ENCODE assay signal across 19 cellular contexts in genomic region chr9:82153032-82153431, GRCh38.
DNase-seq lines count a peak whose midpoint lies in the region; ATAC-seq and TF ChIP-seq lines count a peak whose summit lies in the region.
"Had no signal": no experiment of that assay in that cellular context is flagged by ENCODE, and none has a peak within 500 bp of the region (broad histone marks: within the 10 kb centered on the region; RNA-seq: fewer than 3 reads in every experiment).

No MANE protein-coding gene starts in this region.

- POLR2A ChIA-PET in activated CD8-positive, alpha-beta T cell treated with anti-CD3 and anti-CD28 coated beads, Interleukin-2, amount 10 ng/mL, durations not matched to agents 7 days and 5 days (lab: Charles Lee), result no interaction called here

- no peak for DNase-seq in hippocampal formation (lab: John Stamatoyannopoulos, UW)
- DNase-seq in SKM-1 treated with dmso at 0.1 percent for 144 hours (lab: John Stamatoyannopoulos, UW; ENCODE audit: unreplicated experiment), result no peak
- no peak for DNase-seq in activated CD8-positive, alpha-beta T cell treated with anti-CD3 and anti-CD28 coated beads, Interleukin-2, amount 10 ng/mL, durations not matched to agents 7 days and 5 days
- DNase-seq: DMS 273 treated with DMSO at 0.1 percent for 48 hours; GF-D8; H7; NCI-H1436; NCI-H2081 treated with DMSO at 0.1 percent for 48 hours; NCI-H524; NK-92 treated with Interleukin-12 subunit alpha and Interleukin-12 subunit beta, amount 100 ng/mL, for 24 hours; PC-3; T-helper 2 cell had no signal

- TF ChIP-seq CTCF in OCI-LY3 (IDR thresholded peaks at IDR 0.05; ENCODE audit: low read depth, low read length), result no peak

- H4K20me1 ChIP-seq in OCI-LY3 (ENCODE audit: insufficient read depth, low read length), result no peaks in the 10 kb centered on the region
- H4K20me1 ChIP-seq: BLaER1 treated with 17β-estradiol and CSF1 and Interleukin-3, amounts not matched to agents 10 nM and 100 nM had no signal

- no peaks in the 10 kb centered on the region for H3K9me3 Mint-ChIP-seq in activated CD8-positive, alpha-beta T cell treated with anti-CD3 and anti-CD28 coated beads, Interleukin-2, amount 10 ng/mL, durations not matched to agents 7 days and 5 days (ENCODE audit: insufficient read depth)

- H3K4me1 Mint-ChIP-seq in activated CD8-positive, alpha-beta T cell treated with anti-CD3 and anti-CD28 coated beads, Interleukin-2, amount 10 ng/mL, durations not matched to agents 7 days and 5 days (ENCODE audit: low read depth), result no peaks in the 10 kb centered on the region

- no peak overlapping the region for H3K4me3 Mint-ChIP-seq in activated CD8-positive, alpha-beta T cell treated with anti-CD3 and anti-CD28 coated beads, Interleukin-2, amount 10 ng/mL, durations not matched to agents 7 days and 5 days

- H3K4me2 ChIP-seq in OCI-LY3 (ENCODE audit: low read length), result peak overlapping the region; percentile 20; the same call in 1 of the 2 replicates
- H3K4me2 ChIP-seq: BLaER1 treated with 17β-estradiol and CSF1 and Interleukin-3, amounts not matched to agents 10 nM and 100 nM had no signal

- no peak overlapping the region for H2AFZ ChIP-seq in OCI-LY3 (ENCODE audit: low read depth, low read length)

- H3K4me3 ChIP-seq in OCI-LY3 (ENCODE audit: low read length), result no peak overlapping the region
- H3K4me3 ChIP-seq: BLaER1 treated with 17β-estradiol and CSF1 and Interleukin-3, amounts not matched to agents 10 nM and 100 nM had no signal

- H3K79me2 ChIP-seq in OCI-LY3 (ENCODE audit: low read length), result no peaks in the 10 kb centered on the region

- no peaks in the 10 kb centered on the region for H3K27me3 Mint-ChIP-seq in activated CD8-positive, alpha-beta T cell treated with anti-CD3 and anti-CD28 coated beads, Interleukin-2, amount 10 ng/mL, durations not matched to agents 7 days and 5 days (ENCODE audit: low read depth)

- H3K27ac ChIP-seq in OCI-LY3 (ENCODE audit: low read length), result no peak overlapping the region
- H3K27ac ChIP-seq: BLaER1 treated with 17β-estradiol and CSF1 and Interleukin-3, amounts not matched to agents 10 nM and 100 nM; RWPE1 had no signal

- no peaks in the 10 kb centered on the region for H3K27me3 ChIP-seq in OCI-LY3 (ENCODE audit: low read depth, low read length)
- H3K27me3 ChIP-seq: BLaER1 treated with 17β-estradiol and CSF1 and Interleukin-3, amounts not matched to agents 10 nM and 100 nM had no signal

- CTCF ChIA-PET in activated CD8-positive, alpha-beta T cell treated with anti-CD3 and anti-CD28 coated beads, Interleukin-2, amount 10 ng/mL, durations not matched to agents 7 days and 5 days (lab: Charles Lee), result no interaction called here

- H3K9ac ChIP-seq in OCI-LY3 (ENCODE audit: low read length), result no peak overlapping the region
- H3K9ac ChIP-seq: BLaER1 treated with 17β-estradiol and CSF1 and Interleukin-3, amounts not matched to agents 10 nM and 100 nM had no signal

- peaks cover 8% of the 10 kb centered on the region; the same call in 1 of the 2 replicates for H3K4me1 ChIP-seq in OCI-LY3 (ENCODE audit: low read length)

- no peak overlapping the region for H3K27ac Mint-ChIP-seq in activated CD8-positive, alpha-beta T cell treated with anti-CD3 and anti-CD28 coated beads, Interleukin-2, amount 10 ng/mL, durations not matched to agents 7 days and 5 days

- peak; percentile 76 for ATAC-seq in GM18517 (IDR thresholded peaks at IDR 0.05; ENCODE audit: unreplicated experiment)
- peak; percentile 81 for ATAC-seq in GM21619 (IDR thresholded peaks at IDR 0.05; ENCODE audit: unreplicated experiment)
- ATAC-seq in HG03378 (IDR thresholded peaks at IDR 0.05; ENCODE audit: unreplicated experiment), result peak; percentile 87
- ATAC-seq in HG03108 (IDR thresholded peaks at IDR 0.05; ENCODE audit: unreplicated experiment), result no peak
- no peak for ATAC-seq in activated CD8-positive, alpha-beta T cell treated with anti-CD3 and anti-CD28 coated beads, Interleukin-2, amount 10 ng/mL, durations not matched to agents 7 days and 5 days
- ATAC-seq: PC-3 had no signal

- H3K36me3 Mint-ChIP-seq in activated CD8-positive, alpha-beta T cell treated with anti-CD3 and anti-CD28 coated beads, Interleukin-2, amount 10 ng/mL, durations not matched to agents 7 days and 5 days (ENCODE audit: low read depth), result no peaks in the 10 kb centered on the region

- no peaks in the 10 kb centered on the region for H3K36me3 ChIP-seq in OCI-LY3 (replicated peaks; ENCODE audit: low read depth, low read length)
- H3K36me3 ChIP-seq: BLaER1 treated with 17β-estradiol and CSF1 and Interleukin-3, amounts not matched to agents 10 nM and 100 nM had no signal

- no peaks in the 10 kb centered on the region for H3K9me3 ChIP-seq in OCI-LY3 (ENCODE audit: insufficient read depth, low read length)
- H3K9me3 ChIP-seq: BLaER1 treated with 17β-estradiol and CSF1 and Interleukin-3, amounts not matched to agents 10 nM and 100 nM had no signal

Comparison
In these comparisons a context has a peak if more than half of its experiments do, and no peak if none do; other contexts are left out.
1. ATAC-seq: peak in GM18517 (single experiment), GM21619 (single experiment) and HG03378 (single experiment); none in HG03108 (single experiment) and activated CD8-positive, alpha-beta T cell treated with anti-CD3 and anti-CD28 coated beads, Interleukin-2, amount 10 ng/mL, durations not matched to agents 7 days and 5 days (single experiment).